1 cellular context compared by ENCODE assay signal in genomic region chr15:101501703-101502373, GRCh38.
TF ChIP-seq lines count a peak whose summit lies in the region.

No MANE protein-coding gene starts in this region.

TF ChIP-seq in HepG2, 621 proteins besides CTCF, POLR2A, EP300 and RAD21 (continued from another document and continues in another):
- TF ChIP-seq, protein P1, sequence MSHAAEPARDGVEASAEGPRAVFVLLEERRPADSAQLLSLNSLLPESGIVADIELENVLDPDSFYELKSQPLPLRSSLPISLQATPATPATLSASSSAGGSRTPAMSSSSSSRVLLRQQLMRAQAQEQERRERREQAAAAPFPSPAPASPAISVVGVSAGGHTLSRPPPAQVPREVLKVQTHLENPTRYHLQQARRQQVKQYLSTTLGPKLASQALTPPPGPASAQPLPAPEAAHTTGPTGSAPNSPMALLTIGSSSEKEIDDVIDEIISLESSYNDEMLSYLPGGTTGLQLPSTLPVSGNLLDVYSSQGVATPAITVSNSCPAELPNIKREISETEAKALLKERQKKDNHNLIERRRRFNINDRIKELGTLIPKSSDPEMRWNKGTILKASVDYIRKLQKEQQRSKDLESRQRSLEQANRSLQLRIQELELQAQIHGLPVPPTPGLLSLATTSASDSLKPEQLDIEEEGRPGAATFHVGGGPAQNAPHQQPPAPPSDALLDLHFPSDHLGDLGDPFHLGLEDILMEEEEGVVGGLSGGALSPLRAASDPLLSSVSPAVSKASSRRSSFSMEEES (CRISPR knock-in tag; IDR thresholded peaks at IDR 0.05) = no peak; the same call in 1 of the 2 replicates
- TF ChIP-seq NBN (conservative IDR thresholded peaks at IDR 0.05) (no peak), SIX1 (CRISPR knock-in tag; IDR thresholded peaks at IDR 0.05; ENCODE audit: borderline replicate concordance) (no peak), MNT (IDR thresholded peaks at IDR 0.05) (no peak), SP2 (CRISPR knock-in tag; IDR thresholded peaks at IDR 0.05) (no peak), ARID2 (CRISPR knock-in tag; IDR thresholded peaks at IDR 0.05; ENCODE audit: borderline replicate concordance) (no peak), ZNF678 (CRISPR knock-in tag; IDR thresholded peaks at IDR 0.05) (0 out of 2 replicates have a peak, but pooled peaks have one; percentile 33), ZNF547 (CRISPR knock-in tag; IDR thresholded peaks at IDR 0.05) (no peak), ZNF335 (CRISPR knock-in tag; IDR thresholded peaks at IDR 0.05) (no peak), ZNF224 (CRISPR knock-in tag; IDR thresholded peaks at IDR 0.05) (no peak), ZNF430 (CRISPR knock-in tag; IDR thresholded peaks at IDR 0.05) (no peak), HOXA9 (CRISPR knock-in tag; IDR thresholded peaks at IDR 0.05; ENCODE audit: borderline replicate concordance) (no peak), ZSCAN12 (CRISPR knock-in tag; IDR thresholded peaks at IDR 0.05) (no peak), ZNF782 (CRISPR knock-in tag; IDR thresholded peaks at IDR 0.05; ENCODE audit: borderline replicate concordance) (peak; percentile 24; the same call in 1 of the 2 replicates), ZNF883 (CRISPR knock-in tag; IDR thresholded peaks at IDR 0.05; ENCODE audit: not compliant biosample characterization) (peak; percentile 67), NCOA5 (CRISPR knock-in tag; IDR thresholded peaks at IDR 0.05) (no peak), HIC2 (CRISPR knock-in tag; IDR thresholded peaks at IDR 0.05; ENCODE audit: low read depth) (peak; percentile 80; the same call in 1 of the 2 replicates), ZNF777 (CRISPR knock-in tag; IDR thresholded peaks at IDR 0.05) (peak; percentile 51; the same call in 1 of the 2 replicates), RBAK (CRISPR knock-in tag; IDR thresholded peaks at IDR 0.05) (no peak), ZNF232 (CRISPR knock-in tag; IDR thresholded peaks at IDR 0.05; ENCODE audit: borderline replicate concordance) (no peak), MEF2D (CRISPR knock-in tag; IDR thresholded peaks at IDR 0.05) (no peak), ZNF878 (CRISPR knock-in tag; IDR thresholded peaks at IDR 0.05) (no peak), ZNF879 (CRISPR knock-in tag; IDR thresholded peaks at IDR 0.05) (no peak), JUN (CRISPR knock-in tag; IDR thresholded peaks at IDR 0.05) (0 out of 2 replicates have a peak, but pooled peaks have one; percentile 16), ELF3 (CRISPR knock-in tag; IDR thresholded peaks at IDR 0.05) (peak; percentile 39; the same call in 1 of the 2 replicates), ZNF251 (CRISPR knock-in tag; IDR thresholded peaks at IDR 0.05) (no peak), AHR (CRISPR knock-in tag; IDR thresholded peaks at IDR 0.05) (no peak), MEIS1 (CRISPR knock-in tag; IDR thresholded peaks at IDR 0.05; ENCODE audit: borderline replicate concordance) (peak; percentile 50; the same call in 1 of the 2 replicates), STAT6 (CRISPR knock-in tag; IDR thresholded peaks at IDR 0.05; ENCODE audit: borderline replicate concordance) (0 out of 2 replicates have a peak, but pooled peaks have one; percentile 2), ZSCAN29 (CRISPR knock-in tag; conservative IDR thresholded peaks at IDR 0.05) (0 out of 2 replicates have a peak, but pooled peaks have one; percentile 59), ZNF296 (CRISPR knock-in tag; conservative IDR thresholded peaks at IDR 0.05) (no peak), ZNF44 (CRISPR knock-in tag; IDR thresholded peaks at IDR 0.05) (no peak), ZNF205 (CRISPR knock-in tag; IDR thresholded peaks at IDR 0.05) (no peak; the same call in 1 of the 2 replicates), FOXA3 (CRISPR knock-in tag; IDR thresholded peaks at IDR 0.05) (0 out of 2 replicates have a peak, but pooled peaks have one; percentile 5), ZNF546 (CRISPR knock-in tag; conservative IDR thresholded peaks at IDR 0.05) (peak; percentile 69; the same call in 1 of the 2 replicates), ZNF749 (CRISPR knock-in tag; IDR thresholded peaks at IDR 0.05; ENCODE audit: borderline replicate concordance) (no peak), ARNT2 (CRISPR knock-in tag; IDR thresholded peaks at IDR 0.05; ENCODE audit: low read depth) (no peak), SIN3A (IDR thresholded peaks at IDR 0.05; ENCODE audit: borderline replicate concordance, low read depth, low read length) (no peak), ZKSCAN8 (CRISPR knock-in tag; IDR thresholded peaks at IDR 0.05; ENCODE audit: borderline replicate concordance) (no peak), ZNF350 (CRISPR knock-in tag; IDR thresholded peaks at IDR 0.05; ENCODE audit: borderline replicate concordance, low read depth) (no peak; the same call in 1 of the 2 replicates), ZBTB44 (CRISPR knock-in tag; IDR thresholded peaks at IDR 0.05) (no peak), CBFB (CRISPR knock-in tag; IDR thresholded peaks at IDR 0.05) (no peak), SMARCC2 (IDR thresholded peaks at IDR 0.05) (no peak), MAZ (IDR thresholded peaks at IDR 0.05; ENCODE audit: borderline replicate concordance, low read depth, low read length) (peak; percentile 40; the same call in 1 of the 2 replicates), MAZ (CRISPR knock-in tag; IDR thresholded peaks at IDR 0.05; ENCODE audit: low read depth) (no peak), FOSL2 (CRISPR knock-in tag; IDR thresholded peaks at IDR 0.05) (no peak; the same call in 1 of the 2 replicates), SNAI1 (CRISPR knock-in tag; IDR thresholded peaks at IDR 0.05; ENCODE audit: borderline replicate concordance) (0 out of 2 replicates have a peak, but pooled peaks have one; percentile 22), DPF2 (CRISPR knock-in tag; IDR thresholded peaks at IDR 0.05; ENCODE audit: borderline replicate concordance, low read depth) (no peak)
- TF ChIP-seq, protein P2, sequence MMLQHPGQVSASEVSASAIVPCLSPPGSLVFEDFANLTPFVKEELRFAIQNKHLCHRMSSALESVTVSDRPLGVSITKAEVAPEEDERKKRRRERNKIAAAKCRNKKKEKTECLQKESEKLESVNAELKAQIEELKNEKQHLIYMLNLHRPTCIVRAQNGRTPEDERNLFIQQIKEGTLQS (CRISPR knock-in tag; IDR thresholded peaks at IDR 0.05) = 0 out of 2 replicates have a peak, but pooled peaks have one; percentile 20
- TF ChIP-seq, protein P3, sequence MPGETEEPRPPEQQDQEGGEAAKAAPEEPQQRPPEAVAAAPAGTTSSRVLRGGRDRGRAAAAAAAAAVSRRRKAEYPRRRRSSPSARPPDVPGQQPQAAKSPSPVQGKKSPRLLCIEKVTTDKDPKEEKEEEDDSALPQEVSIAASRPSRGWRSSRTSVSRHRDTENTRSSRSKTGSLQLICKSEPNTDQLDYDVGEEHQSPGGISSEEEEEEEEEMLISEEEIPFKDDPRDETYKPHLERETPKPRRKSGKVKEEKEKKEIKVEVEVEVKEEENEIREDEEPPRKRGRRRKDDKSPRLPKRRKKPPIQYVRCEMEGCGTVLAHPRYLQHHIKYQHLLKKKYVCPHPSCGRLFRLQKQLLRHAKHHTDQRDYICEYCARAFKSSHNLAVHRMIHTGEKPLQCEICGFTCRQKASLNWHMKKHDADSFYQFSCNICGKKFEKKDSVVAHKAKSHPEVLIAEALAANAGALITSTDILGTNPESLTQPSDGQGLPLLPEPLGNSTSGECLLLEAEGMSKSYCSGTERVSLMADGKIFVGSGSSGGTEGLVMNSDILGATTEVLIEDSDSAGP (CRISPR knock-in tag; IDR thresholded peaks at IDR 0.05; ENCODE audit: borderline replicate concordance) = peak; percentile 48; the same call in 1 of the 2 replicates
- TF ChIP-seq, protein P4, sequence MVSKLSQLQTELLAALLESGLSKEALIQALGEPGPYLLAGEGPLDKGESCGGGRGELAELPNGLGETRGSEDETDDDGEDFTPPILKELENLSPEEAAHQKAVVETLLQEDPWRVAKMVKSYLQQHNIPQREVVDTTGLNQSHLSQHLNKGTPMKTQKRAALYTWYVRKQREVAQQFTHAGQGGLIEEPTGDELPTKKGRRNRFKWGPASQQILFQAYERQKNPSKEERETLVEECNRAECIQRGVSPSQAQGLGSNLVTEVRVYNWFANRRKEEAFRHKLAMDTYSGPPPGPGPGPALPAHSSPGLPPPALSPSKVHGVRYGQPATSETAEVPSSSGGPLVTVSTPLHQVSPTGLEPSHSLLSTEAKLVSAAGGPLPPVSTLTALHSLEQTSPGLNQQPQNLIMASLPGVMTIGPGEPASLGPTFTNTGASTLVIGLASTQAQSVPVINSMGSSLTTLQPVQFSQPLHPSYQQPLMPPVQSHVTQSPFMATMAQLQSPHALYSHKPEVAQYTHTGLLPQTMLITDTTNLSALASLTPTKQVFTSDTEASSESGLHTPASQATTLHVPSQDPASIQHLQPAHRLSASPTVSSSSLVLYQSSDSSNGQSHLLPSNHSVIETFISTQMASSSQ (IDR thresholded peaks at IDR 0.05; ENCODE audit: low read depth) = no peak
- TF ChIP-seq, protein P4 (CRISPR knock-in tag; IDR thresholded peaks at IDR 0.05; ENCODE audit: borderline replicate concordance) = peak; percentile 52; the same call in 1 of the 2 replicates
- TF ChIP-seq, protein P5, sequence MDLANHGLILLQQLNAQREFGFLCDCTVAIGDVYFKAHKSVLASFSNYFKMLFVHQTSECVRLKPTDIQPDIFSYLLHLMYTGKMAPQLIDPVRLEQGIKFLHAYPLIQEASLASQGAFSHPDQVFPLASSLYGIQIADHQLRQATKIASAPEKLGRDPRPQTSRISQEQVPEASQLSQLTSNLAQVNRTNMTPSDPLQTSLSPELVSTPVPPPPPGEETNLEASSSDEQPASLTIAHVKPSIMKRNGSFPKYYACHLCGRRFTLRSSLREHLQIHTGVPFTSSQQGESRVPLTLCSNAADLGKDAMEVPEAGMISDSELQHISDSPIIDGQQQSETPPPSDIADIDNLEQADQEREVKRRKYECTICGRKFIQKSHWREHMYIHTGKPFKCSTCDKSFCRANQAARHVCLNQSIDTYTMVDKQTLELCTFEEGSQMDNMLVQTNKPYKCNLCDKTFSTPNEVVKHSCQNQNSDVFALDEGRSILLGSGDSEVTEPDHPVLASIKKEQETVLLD (CRISPR knock-in tag; IDR thresholded peaks at IDR 0.05; ENCODE audit: low read depth) = no peak
